18 cellular contexts compared by ENCODE assay signal in the genomic region with DNA sequence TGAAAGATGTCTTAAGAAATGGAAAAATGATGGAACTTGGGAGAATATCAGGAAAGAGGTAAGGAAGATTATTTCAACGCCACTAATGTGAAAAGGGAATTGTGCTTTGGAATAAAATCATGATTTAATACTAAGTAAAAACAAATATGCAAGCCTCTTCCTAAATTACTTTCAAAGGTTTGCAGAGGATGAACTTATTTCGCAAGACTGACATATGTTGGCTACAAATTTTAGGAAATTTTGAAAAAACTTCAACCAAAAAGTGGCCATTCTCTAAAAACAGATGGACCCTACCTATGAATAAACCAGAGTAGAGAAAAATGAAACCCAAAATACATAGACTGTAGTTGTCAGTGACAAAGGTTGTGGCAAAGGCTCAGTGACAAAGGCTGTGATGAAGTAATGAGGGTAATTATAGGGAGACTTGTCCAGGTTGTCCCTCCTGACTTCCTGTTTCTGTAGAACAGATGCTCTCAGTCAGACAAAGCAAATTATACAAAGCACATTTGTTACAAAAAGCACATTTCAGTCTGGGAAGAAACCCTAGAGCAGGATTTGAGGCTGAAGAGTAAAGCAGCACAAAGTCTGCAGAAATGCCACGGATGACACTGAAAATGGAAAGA. TPM values are rescaled to one million over a fixed set of nuclear protein-coding genes. Genes with fewer than 3 reads are reported as not detected.
DNase-seq lines count a peak whose midpoint lies in the region; ATAC-seq, FAIRE-seq and TF ChIP-seq lines count a peak whose summit lies in the region.
"Had no signal": no experiment of that assay in that cellular context is flagged by ENCODE, and none has a peak within 500 bp of the region (broad histone marks: within the 10 kb centered on the region; RNA-seq: fewer than 3 reads in every experiment).

No MANE protein-coding gene starts in this region.

- TF ChIP-seq POLR2A in H54 (IDR thresholded peaks at IDR 0.05; ENCODE audit: low read depth, low read length) (no peak), K562 (conservative IDR thresholded peaks at IDR 0.05) (no peak)

- DNase-seq in COR-L47 (lab: John Stamatoyannopoulos, UW): peak; percentile 73
- no peak for DNase-seq in H54 (ENCODE audit: insufficient read length, low spot score)
- DNase-seq in NCI-H748 (lab: John Stamatoyannopoulos, UW; ENCODE audit: unreplicated experiment): peak; percentile 60
- no peak for DNase-seq in K562 (ENCODE audit: extremely low read depth in 1 of 4, low spot score in 3 of 4)
- DNase-seq in G401 (ENCODE audit: low spot score): no peak
- DNase-seq in foreskin keratinocyte: no peak
- DNase-seq in ACHN: no peak
- DNase-seq: activated T-cell treated with anti-CD3 and anti-CD28 coated beads, Interleukin-2, amount 50 U/mL, for 4 hours; aorta; cortex of kidney; HCEC 1CT; mammary epithelial cell; NCI-H1048; NCI-H524 treated with DMSO at 0.1 percent for 48 hours had no signal

- H3K4me1 ChIP-seq in K562 (replicated peaks in 1 of 2; ENCODE audit: control insufficient read depth in 2 of 2, insufficient read depth in 2 of 2, low read length in 2 of 2) (no peaks in the 10 kb centered on the region), foreskin keratinocyte (no peaks in the 10 kb centered on the region)
- H3K4me1 ChIP-seq: BLaER1 had no signal

- in situ Hi-C loops in K562 (cut with MboI): no loop called here
- in situ Hi-C loops in G401 (cut with HindIII; ENCODE audit: low sequenced_read_pairs): no loop called here
- in situ Hi-C loops in ACHN (cut with HindIII; ENCODE audit: low pct_ligation_motif_present, low pct_unique_long_range_greater_than_20kb, low sequenced_read_pairs): no loop called here

- 88% methylated on average over 3 of the region's 3 CpGs for WGBS in K562 (ENCODE audit: insufficient coverage, low coverage, missing lambda C conversion rate)

- no peak for TF ChIP-seq CTCF in K562 (IDR thresholded peaks at IDR 0.05 in 2 of 3, conservative IDR thresholded peaks at IDR 0.05 in 1 of 3; ENCODE audit: insufficient read depth in 2 of 3, low read depth in 1 of 3, low read length in 3 of 3)
- TF ChIP-seq CTCF in foreskin keratinocyte (conservative IDR thresholded peaks at IDR 0.05): no peak

- no peak overlapping the region for H3K4me2 ChIP-seq in K562 (ENCODE audit: insufficient read depth, low read length)
- H3K4me2 ChIP-seq: BLaER1, smooth muscle cell had no signal

- peaks cover 62% of the 10 kb centered on the region for H3K36me3 ChIP-seq in K562 (ENCODE audit: control insufficient read depth, insufficient read depth, low read length)

- TF ChIP-seq RAD21 in K562 (CRISPR knock-in tag; conservative IDR thresholded peaks at IDR 0.05 in 1 of 2, IDR thresholded peaks at IDR 0.05 in 1 of 2): no peak

- POLR2A ChIA-PET in K562 (lab: Yijun Ruan, JAX): no interaction called here

- no peak overlapping the region for H2AFZ ChIP-seq in K562 (ENCODE audit: low read depth, low read length)

- no peak for TF ChIP-seq EP300 in K562 (IDR thresholded peaks at IDR 0.05; ENCODE audit: low read length)

- CTCF ChIA-PET in K562 (lab: Yijun Ruan, JAX; ENCODE audit: low intra/inter-chr PET ratio): no interaction called here

- no peaks in the 10 kb centered on the region for H3K79me2 ChIP-seq in K562 (ENCODE audit: control insufficient read depth, insufficient read depth, low read length)

- no peaks in the 10 kb centered on the region for H3K9me3 ChIP-seq in K562 (replicated peaks; ENCODE audit: control insufficient read depth, insufficient read depth, low read depth, low read length)
- H3K9me3 ChIP-seq: BLaER1 had no signal

- ATAC-seq in K562 (no peak), GM19467 (IDR thresholded peaks at IDR 0.05; ENCODE audit: unreplicated experiment) (no peak), foreskin keratinocyte (no peak)
- ATAC-seq: activated T-cell treated with anti-CD3 and anti-CD28 coated beads, Interleukin-2, amount 50 U/mL, for 4 hours had no signal

- no peak overlapping the region for H3K9ac ChIP-seq in K562 (ENCODE audit: insufficient read depth in 1 of 2, low read depth in 2 of 2, low read length in 2 of 2)
- H3K9ac ChIP-seq: BLaER1 had no signal

- no peaks in the 10 kb centered on the region for H4K20me1 ChIP-seq in K562 (replicated peaks; ENCODE audit: control insufficient read depth, insufficient read depth, low read length)
- H4K20me1 ChIP-seq: BLaER1 had no signal

- no TSS peak for BruUV-seq in K562 (replicated peaks; lab: Mats Ljungman, UMichigan)

- no peaks in the 10 kb centered on the region for H3K9me1 ChIP-seq in K562 (ENCODE audit: control insufficient read depth, insufficient read depth, low read length)

- peak; percentile 52 for FAIRE-seq in H54 (lab: Jason Lieb, UNC)
- FAIRE-seq in K562 (lab: Jason Lieb, UNC): no peak
- FAIRE-seq: G401.6 had no signal

- H3K27ac ChIP-seq in K562 (ENCODE audit: extremely low read depth, low read depth, low read length): no peak overlapping the region
- no peak overlapping the region for H3K27ac ChIP-seq in foreskin keratinocyte
- H3K27ac ChIP-seq: BLaER1 had no signal

- intact Hi-C loops in K562 (cut with micrococcal nuclease): no loop called here

- no peak overlapping the region for H3K4me3 ChIP-seq in K562
- H3K4me3 ChIP-seq: BLaER1, smooth muscle cell had no signal

- H3K27me3 ChIP-seq in K562 (ENCODE audit: control insufficient read depth in 2 of 2, insufficient read depth in 2 of 2, low read length in 2 of 2) (no peaks in the 10 kb centered on the region), foreskin keratinocyte (no peaks in the 10 kb centered on the region)
- H3K27me3 ChIP-seq: BLaER1 had no signal

TF ChIP-seq in K562, 482 proteins besides CTCF, POLR2A, EP300 and RAD21:
- TF ChIP-seq TAF15 (IDR thresholded peaks at IDR 0.05; ENCODE audit: low read depth, low read length): no peak
- 0 out of 2 replicates have a peak, but pooled peaks have one; percentile 21 for TF ChIP-seq SPI1 (IDR thresholded peaks at IDR 0.05; ENCODE audit: borderline replicate concordance, low read depth, low read length)
- peak; percentile 78 for TF ChIP-seq CEBPB (tag; IDR thresholded peaks at IDR 0.05)
- no peak for TF ChIP-seq SIN3A (IDR thresholded peaks at IDR 0.05; ENCODE audit: borderline replicate concordance in 2 of 2, control insufficient read depth in 1 of 2, low read depth in 2 of 2, low read length in 2 of 2)
- TF ChIP-seq CEBPG (CRISPR knock-in tag; IDR thresholded peaks at IDR 0.05): no peak
- TF ChIP-seq CEBPG (tag; conservative IDR thresholded peaks at IDR 0.05 in 1 of 2, IDR thresholded peaks at IDR 0.05 in 1 of 2): peak; percentile 41 to 42; a peak in 2 of 4 replicates
- TF ChIP-seq, protein P1, sequence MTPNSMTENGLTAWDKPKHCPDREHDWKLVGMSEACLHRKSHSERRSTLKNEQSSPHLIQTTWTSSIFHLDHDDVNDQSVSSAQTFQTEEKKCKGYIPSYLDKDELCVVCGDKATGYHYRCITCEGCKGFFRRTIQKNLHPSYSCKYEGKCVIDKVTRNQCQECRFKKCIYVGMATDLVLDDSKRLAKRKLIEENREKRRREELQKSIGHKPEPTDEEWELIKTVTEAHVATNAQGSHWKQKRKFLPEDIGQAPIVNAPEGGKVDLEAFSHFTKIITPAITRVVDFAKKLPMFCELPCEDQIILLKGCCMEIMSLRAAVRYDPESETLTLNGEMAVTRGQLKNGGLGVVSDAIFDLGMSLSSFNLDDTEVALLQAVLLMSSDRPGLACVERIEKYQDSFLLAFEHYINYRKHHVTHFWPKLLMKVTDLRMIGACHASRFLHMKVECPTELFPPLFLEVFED (CRISPR knock-in tag; conservative IDR thresholded peaks at IDR 0.05): no peak

RNA-seq across cellular contexts. Expression of a gene that starts 39.5 kb away (rescaled TPM):
- 11.0 and 11.3 TPM in 2 replicates for total RNA-seq in K562 (2011; cell fraction: chromatin; rRNA removed; ENCODE audit: low replicate concordance)
- total RNA-seq in K562 (2011; cell fraction: nucleolus; rRNA removed): 15.0 and 17.7 TPM in 2 replicates
- 14.9 and 19.2 TPM in 2 replicates for total RNA-seq in K562 (2011; cell fraction: nucleoplasm; rRNA removed)
- total RNA-seq in K562 (2014; rRNA removed) (8.9 and 12.1 TPM in 2 replicates), K562 (2014; rRNA removed; fragmentation: Illumina TruSeq; extraction: Trizol) (7.7 and 9.1 TPM in 2 replicates), K562 (2015; rRNA removed; fragmentation: Illumina TruSeq; extraction: Trizol) (6.3 and 7.5 TPM in 2 replicates), K562 (2021) (8.8 and 9.9 TPM in 2 replicates), foreskin keratinocyte (2.3 and 2.4 TPM in 2 replicates)
- polyA plus RNA-seq in K562 (2011; rRNA removed) (9.1 and 9.2 TPM in 2 replicates), K562 (2014; fragmentation: Illumina TruSeq; extraction: Trizol) (7.7 and 8.9 TPM in 2 replicates), K562 (2014; fragmentation: Nextera tagmentation; extraction: Ambion mirVana) (not detected), K562 (2014; rRNA removed) (9.6 and 11.6 TPM in 2 replicates), foreskin keratinocyte (1.7 and 2.0 TPM in 2 replicates)
- polyA plus RNA-seq in K562 (2011; cell fraction: cytosol; rRNA removed): 9.0 and 10.1 TPM in 2 replicates
- polyA plus RNA-seq in K562 (2011; cell fraction: nucleus; rRNA removed): 4.7 and 5.3 TPM in 2 replicates
- 0.12 TPM in 1 of 2 replicates, not detected in the other for polyA plus RNA-seq in K562 (2012)
- polyA minus RNA-seq in K562 (2011; rRNA and poly(A)+ RNA removed): 7.0 and 7.3 TPM in 2 replicates
- 3.8 and 4.8 TPM in 2 replicates for polyA minus RNA-seq in K562 (2011; cell fraction: cytosol; rRNA and poly(A)+ RNA removed)
- 7.0 and 9.7 TPM in 2 replicates for polyA minus RNA-seq in K562 (2011; cell fraction: nucleus; rRNA and poly(A)+ RNA removed)
- 11.7 and 13.0 TPM in 2 replicates for total RNA-seq in G401 (2014; rRNA removed; shearing (Covaris generic))
- polyA plus RNA-seq: smooth muscle cell had no signal

Comparison
In these comparisons a context has a peak if more than half of its experiments do, and no peak if none do; other contexts are left out.
1. DNase-seq: peak in COR-L47 (single experiment) and NCI-H748 (single experiment); none in H54 (single experiment), K562 (0 of 4), G401 (single experiment), foreskin keratinocyte (0 of 2) and ACHN (single experiment).